ENCODE assay signal across 26 cellular contexts in genomic region chr1:75587692-75588091, GRCh38. TPM values are rescaled to one million over a fixed set of nuclear protein-coding genes. Genes with fewer than 3 reads are reported as not detected.
DNase-seq lines count a peak whose midpoint lies in the region; ATAC-seq and TF ChIP-seq lines count a peak whose summit lies in the region.
"Had no signal": no experiment of that assay in that cellular context is flagged by ENCODE, and none has a peak within 500 bp of the region (broad histone marks: within the 10 kb centered on the region; RNA-seq: fewer than 3 reads in every experiment).

No MANE protein-coding gene starts in this region.

- H3K36me3 ChIP-seq in prostate gland, result no peaks in the 10 kb centered on the region

- no peak overlapping the region for H3K27ac ChIP-seq in prostate gland
- H3K27ac ChIP-seq: A549, C4-2B, SK-N-MC had no signal

- TF ChIP-seq CTCF in progenitor cell of endocrine pancreas (IDR thresholded peaks at IDR 0.05; ENCODE audit: unreplicated experiment) (no peak), prostate gland (IDR thresholded peaks at IDR 0.05) (no peak)

- ATAC-seq in HG03565 (IDR thresholded peaks at IDR 0.05; ENCODE audit: unreplicated experiment), result no peak
- ATAC-seq: A549, Panc1 had no signal

- peaks cover 17% of the 10 kb centered on the region for H3K27me3 Mint-ChIP-seq in progenitor cell of endocrine pancreas

- H3K27me3 ChIP-seq in prostate gland (replicated peaks; ENCODE audit: insufficient read depth), result no peaks in the 10 kb centered on the region

- 27% methylated on average over 3 of the region's 3 CpGs for WGBS in prostate gland

- no peak overlapping the region for H3K4me3 ChIP-seq in prostate gland
- H3K4me3 ChIP-seq: A549, SK-N-MC had no signal

- peaks cover under 1% of the 10 kb centered on the region for H3K36me3 Mint-ChIP-seq in progenitor cell of endocrine pancreas (ENCODE audit: insufficient read depth)
- H3K36me3 Mint-ChIP-seq: CD8-positive, alpha-beta memory T cell had no signal

- H3K9me3 ChIP-seq in prostate gland, result no peaks in the 10 kb centered on the region
- H3K9me3 ChIP-seq: A549 had no signal

- no peak overlapping the region for H3K4me3 Mint-ChIP-seq in progenitor cell of endocrine pancreas (ENCODE audit: low read depth)
- H3K4me3 Mint-ChIP-seq: CD8-positive, alpha-beta memory T cell; H9 had no signal

- H3K9me3 Mint-ChIP-seq in progenitor cell of endocrine pancreas (ENCODE audit: low read depth), result peaks cover 8% of the 10 kb centered on the region
- H3K9me3 Mint-ChIP-seq: H9 had no signal

- peak; percentile 44 for DNase-seq in NCI-H524 treated with DMSO at 0.1 percent for 48 hours (lab: John Stamatoyannopoulos, UW)
- peak; percentile 1 for DNase-seq in cerebellar cortex (ENCODE audit: low spot score)
- peak; percentile 4 for DNase-seq in iPS-NIHi11 (ENCODE audit: low spot score)
- DNase-seq in progenitor cell of endocrine pancreas (ENCODE audit: low spot score, unreplicated experiment), result no peak
- DNase-seq in NCI-H2171 (lab: John Stamatoyannopoulos, UW), result no peak
- no peak for DNase-seq in prostate gland (ENCODE audit: low spot score)
- DNase-seq: CD8-positive, alpha-beta memory T cell; DMS 273 treated with DMSO at 0.1 percent for 48 hours; DMS79; EL; GF-D8; H9; KBM-7; NCI-H1105 treated with DMSO at 0.1 percent for 48 hours; NCI-H146; NCI-H1930; NCI-H2107; NCI-H446; NCI-H526; SHP77 treated with DMSO at 0.1 percent for 48 hours; SW 1271 had no signal

- no peaks in the 10 kb centered on the region for H3K4me1 ChIP-seq in prostate gland (replicated peaks)
- H3K4me1 ChIP-seq: A549 had no signal

- intact Hi-C loops in prostate gland (cut with DNase I), result no loop called here

- H3K4me1 Mint-ChIP-seq in progenitor cell of endocrine pancreas (ENCODE audit: low read depth), result peaks cover 28% of the 10 kb centered on the region
- H3K4me1 Mint-ChIP-seq: CD8-positive, alpha-beta memory T cell had no signal

- TF ChIP-seq POLR2A in prostate gland (IDR thresholded peaks at IDR 0.05), result no peak

- H3K27ac Mint-ChIP-seq in progenitor cell of endocrine pancreas, result peak overlapping the region; percentile 12
- H3K27ac Mint-ChIP-seq: CD8-positive, alpha-beta memory T cell; H9 had no signal

RNA-seq across cellular contexts. Expression of gene SLC44A5, which starts 23.2 kb away (rescaled TPM):
- total RNA-seq in progenitor cell of endocrine pancreas (8.8 and 9.5 TPM in 2 replicates), prostate gland (1 to 10 TPM in 1 of 2 donors, under 1 TPM in 1; 0.57 to 3.3 TPM)

Comparison
In these comparisons a context has a peak if more than half of its experiments do, and no peak if none do; other contexts are left out.
1. DNase-seq: peak in NCI-H524 treated with DMSO at 0.1 percent for 48 hours (single experiment), cerebellar cortex (single experiment) and iPS-NIHi11 (single experiment); none in progenitor cell of endocrine pancreas (single experiment), NCI-H2171 (single experiment) and prostate gland (single experiment).